In the genomic region with DNA sequence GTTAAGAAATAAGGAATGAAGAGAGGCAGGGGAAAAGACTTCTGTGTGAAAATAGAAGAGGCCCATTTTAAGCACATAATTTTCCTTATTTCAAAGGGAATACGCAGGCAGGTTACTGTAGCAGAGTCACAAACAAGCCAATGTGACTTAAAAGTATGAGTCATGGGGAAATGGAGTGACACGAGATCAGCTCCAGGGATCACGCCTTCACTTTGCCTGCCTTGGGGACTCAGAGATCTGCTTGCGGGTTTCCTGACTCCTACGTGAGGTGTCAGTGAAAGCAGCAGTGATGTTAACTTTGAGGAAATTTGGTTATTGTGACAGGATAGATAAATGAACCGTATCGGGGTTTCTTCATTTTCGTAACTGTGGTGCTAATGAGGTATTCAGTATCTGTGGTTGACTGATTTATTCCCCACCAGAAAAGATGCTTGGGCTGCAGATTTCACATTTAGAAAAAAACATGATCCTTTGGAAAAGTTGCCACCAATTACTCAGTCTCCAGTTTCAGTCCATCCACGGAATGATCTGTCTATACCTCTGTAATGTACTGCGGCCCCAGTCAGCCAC, we compare ENCODE assay signal across 25 cellular contexts.
DNase-seq lines count a peak whose midpoint lies in the region; ATAC-seq and TF ChIP-seq lines count a peak whose summit lies in the region.
"Had no signal": no experiment of that assay in that cellular context is flagged by ENCODE, and none has a peak within 500 bp of the region (broad histone marks: within the 10 kb centered on the region; RNA-seq: fewer than 3 reads in every experiment).

No MANE protein-coding gene starts in this region.

- no peaks in the 10 kb centered on the region for H3K4me1 Mint-ChIP-seq in immature natural killer cell
- no peaks in the 10 kb centered on the region for H3K4me1 Mint-ChIP-seq in activated T-cell treated with anti-CD3 and anti-CD28 coated beads, Interleukin-2, amount 50 U/mL, for 24 hours (ENCODE audit: low read depth)
- H3K4me1 Mint-ChIP-seq in activated CD8-positive, alpha-beta T cell treated with anti-CD3 and anti-CD28 coated beads for 36 hours (ENCODE audit: low read depth), result no peaks in the 10 kb centered on the region
- H3K4me1 Mint-ChIP-seq: activated CD8-positive, alpha-beta memory T cell treated with anti-CD3 and anti-CD28 coated beads, Interleukin-2, amount 10 ng/mL, durations not matched to agents 7 days and 5 days; CD8-positive, alpha-beta memory T cell; naive thymus-derived CD8-positive, alpha-beta T cell had no signal

- no peaks in the 10 kb centered on the region for H3K36me3 ChIP-seq in esophagus muscularis mucosa
- H3K36me3 ChIP-seq: BE2C, upper lobe of left lung had no signal

- TF ChIP-seq POLR2A in esophagus muscularis mucosa (IDR thresholded peaks at IDR 0.05; ENCODE audit: low read depth), result no peak

- TF ChIP-seq CTCF in AG10803 (conservative IDR thresholded peaks at IDR 0.05; ENCODE audit: low read length) (no peak), esophagus muscularis mucosa (IDR thresholded peaks at IDR 0.05) (no peak)
- no peak for TF ChIP-seq CTCF in activated CD8-positive, alpha-beta T cell treated with anti-CD3 and anti-CD28 coated beads for 36 hours (IDR thresholded peaks at IDR 0.05)

- no peak overlapping the region for H3K27ac Mint-ChIP-seq in immature natural killer cell
- H3K27ac Mint-ChIP-seq in activated T-cell treated with anti-CD3 and anti-CD28 coated beads, Interleukin-2, amount 50 U/mL, for 24 hours, result no peak overlapping the region
- no peak overlapping the region for H3K27ac Mint-ChIP-seq in activated CD8-positive, alpha-beta T cell treated with anti-CD3 and anti-CD28 coated beads for 36 hours
- H3K27ac Mint-ChIP-seq: activated CD8-positive, alpha-beta memory T cell treated with anti-CD3 and anti-CD28 coated beads, Interleukin-2, amount 10 ng/mL, durations not matched to agents 7 days and 5 days; CD8-positive, alpha-beta memory T cell; naive thymus-derived CD8-positive, alpha-beta T cell; WTC11 had no signal

- ATAC-seq in activated CD8-positive, alpha-beta T cell treated with anti-CD3 and anti-CD28 coated beads for 36 hours, result no peak
- ATAC-seq: activated CD8-positive, alpha-beta memory T cell treated with anti-CD3 and anti-CD28 coated beads, Interleukin-2, amount 10 ng/mL, durations not matched to agents 7 days and 5 days; esophagus mucosa; naive thymus-derived CD8-positive, alpha-beta T cell; Right ventricle myocardium inferior; WTC11 had no signal

- no peak overlapping the region for H3K4me3 Mint-ChIP-seq in immature natural killer cell
- no peak overlapping the region for H3K4me3 Mint-ChIP-seq in activated T-cell treated with anti-CD3 and anti-CD28 coated beads, Interleukin-2, amount 50 U/mL, for 24 hours
- no peak overlapping the region for H3K4me3 Mint-ChIP-seq in activated CD8-positive, alpha-beta T cell treated with anti-CD3 and anti-CD28 coated beads for 36 hours
- H3K4me3 Mint-ChIP-seq: activated CD8-positive, alpha-beta memory T cell treated with anti-CD3 and anti-CD28 coated beads, Interleukin-2, amount 10 ng/mL, durations not matched to agents 7 days and 5 days; brain; CD8-positive, alpha-beta memory T cell; naive thymus-derived CD8-positive, alpha-beta T cell; WTC11 had no signal

- peaks cover 2 to 28% (median 7%) of the 10 kb centered on the region in 6 donors for H3K9me3 Mint-ChIP-seq in immature natural killer cell
- no peaks in the 10 kb centered on the region for H3K9me3 Mint-ChIP-seq in activated T-cell treated with anti-CD3 and anti-CD28 coated beads, Interleukin-2, amount 50 U/mL, for 24 hours
- peaks cover 1% of the 10 kb centered on the region for H3K9me3 Mint-ChIP-seq in activated CD8-positive, alpha-beta T cell treated with anti-CD3 and anti-CD28 coated beads for 36 hours

- no peaks in the 10 kb centered on the region for H3K4me1 ChIP-seq in esophagus muscularis mucosa
- H3K4me1 ChIP-seq: BE2C, upper lobe of left lung had no signal

- H3K27me3 ChIP-seq in esophagus muscularis mucosa, result no peaks in the 10 kb centered on the region
- H3K27me3 ChIP-seq: BE2C, upper lobe of left lung had no signal

- POLR2A ChIA-PET in activated CD8-positive, alpha-beta T cell treated with anti-CD3 and anti-CD28 coated beads for 36 hours (lab: Charles Lee), result no interaction called here

- no peak for TF ChIP-seq EP300 in esophagus muscularis mucosa (IDR thresholded peaks at IDR 0.05)

- H3K9me3 ChIP-seq in esophagus muscularis mucosa, result no peaks in the 10 kb centered on the region
- H3K9me3 ChIP-seq: BE2C, upper lobe of left lung had no signal

- intact Hi-C loops in esophagus muscularis mucosa (cut with DNase I), result no loop called here
- intact Hi-C loops in activated CD8-positive, alpha-beta T cell treated with anti-CD3 and anti-CD28 coated beads for 36 hours (cut with micrococcal nuclease), result no loop called here

- H3K4me3 ChIP-seq in AG10803 (ENCODE audit: low read length), result no peak overlapping the region
- no peak overlapping the region for H3K4me3 ChIP-seq in esophagus muscularis mucosa
- H3K4me3 ChIP-seq: upper lobe of left lung had no signal

- no peaks in the 10 kb centered on the region for H3K36me3 Mint-ChIP-seq in immature natural killer cell
- H3K36me3 Mint-ChIP-seq in activated T-cell treated with anti-CD3 and anti-CD28 coated beads, Interleukin-2, amount 50 U/mL, for 24 hours (ENCODE audit: low read depth), result no peaks in the 10 kb centered on the region
- H3K36me3 Mint-ChIP-seq in activated CD8-positive, alpha-beta T cell treated with anti-CD3 and anti-CD28 coated beads for 36 hours (ENCODE audit: low read depth), result no peaks in the 10 kb centered on the region
- H3K36me3 Mint-ChIP-seq: activated CD8-positive, alpha-beta memory T cell treated with anti-CD3 and anti-CD28 coated beads, Interleukin-2, amount 10 ng/mL, durations not matched to agents 7 days and 5 days; brain; CD8-positive, alpha-beta memory T cell; naive thymus-derived CD8-positive, alpha-beta T cell; WTC11 had no signal

- WGBS in esophagus muscularis mucosa, result 87% methylated on average over 10 of the region's 10 CpGs

- CTCF ChIA-PET in activated CD8-positive, alpha-beta T cell treated with anti-CD3 and anti-CD28 coated beads for 36 hours (lab: Charles Lee), result no interaction called here

- peaks cover 0 to 2% (median 0%) of the 10 kb centered on the region in 3 donors for H3K27me3 Mint-ChIP-seq in immature natural killer cell (ENCODE audit: low read depth in 3 of 3)
- H3K27me3 Mint-ChIP-seq in activated T-cell treated with anti-CD3 and anti-CD28 coated beads, Interleukin-2, amount 50 U/mL, for 24 hours, result no peaks in the 10 kb centered on the region
- H3K27me3 Mint-ChIP-seq in activated CD8-positive, alpha-beta T cell treated with anti-CD3 and anti-CD28 coated beads for 36 hours, result no peaks in the 10 kb centered on the region
- H3K27me3 Mint-ChIP-seq: activated CD8-positive, alpha-beta memory T cell treated with anti-CD3 and anti-CD28 coated beads, Interleukin-2, amount 10 ng/mL, durations not matched to agents 7 days and 5 days; CD8-positive, alpha-beta memory T cell; naive thymus-derived CD8-positive, alpha-beta T cell had no signal

- no peak overlapping the region for H3K27ac ChIP-seq in esophagus muscularis mucosa (replicated peaks in 1 of 4)
- H3K27ac ChIP-seq: upper lobe of left lung had no signal

- DNase-seq in AG10803 (ENCODE audit: low read depth) (peak; percentile 55), MV-4-11 (lab: John Stamatoyannopoulos, UW) (peak; percentile 8), dermis blood vessel endothelial cell (peak; percentile 27), kidney tubule cell (ENCODE audit: low spot score) (peak; percentile 78), immature natural killer cell (no peak), esophagus muscularis mucosa (ENCODE audit: extremely low spot score) (no peak)
- no peak for DNase-seq in activated T-cell treated with anti-CD3 and anti-CD28 coated beads, Interleukin-2, amount 50 U/mL, for 24 hours
- DNase-seq in activated CD8-positive, alpha-beta T cell treated with anti-CD3 and anti-CD28 coated beads for 36 hours, result no peak
- DNase-seq: activated CD4-positive, alpha-beta T cell treated with anti-CD3 and anti-CD28 coated beads, Interleukin-2, amount 50 U/mL, for 1 hour; activated CD8-positive, alpha-beta memory T cell treated with anti-CD3 and anti-CD28 coated beads, Interleukin-2, amount 10 ng/mL, durations not matched to agents 7 days and 5 days; activated naive CD4-positive, alpha-beta T cell treated with Interleukin-2 at 50 U/mL for 16 hours; BE2C; CD8-positive, alpha-beta memory T cell; H7; naive thymus-derived CD8-positive, alpha-beta T cell; NCI-H1417 treated with DMSO at 0.1 percent for 48 hours; NCI-H446 treated with DMSO at 0.1 percent for 48 hours; small intestine; stimulated activated CD4-positive, alpha-beta T cell treated with anti-CD3 and anti-CD28 coated beads, Interleukin-2, amount 100 ng/mL, for 24 hours; substantia nigra had no signal

Comparison
In these comparisons a context has a peak if more than half of its experiments do, and no peak if none do; other contexts are left out.
1. DNase-seq: peak in AG10803 (single experiment), MV-4-11 (single experiment), dermis blood vessel endothelial cell (single experiment) and kidney tubule cell (single experiment); none in immature natural killer cell (0 of 3), esophagus muscularis mucosa (single experiment), activated T-cell treated with anti-CD3 and anti-CD28 coated beads, Interleukin-2, amount 50 U/mL, for 24 hours (single experiment) and activated CD8-positive, alpha-beta T cell treated with anti-CD3 and anti-CD28 coated beads for 36 hours (single experiment).